Comparison of ENCODE assay signal across 8 cellular contexts in genomic region chr10:62637249-62638061, GRCh38.
A peak's percentile ranks its signal among the peaks of the same experiment; 100 is the strongest.
DNase-seq lines count a peak whose midpoint lies in the region; ATAC-seq and TF ChIP-seq lines count a peak whose summit lies in the region.

No MANE protein-coding gene starts in this region.

- no peaks in the 10 kb centered on the region for H3K4me1 Mint-ChIP-seq in Calu3 (ENCODE audit: low read depth, unreplicated experiment)

- H3K36me3 ChIP-seq in SJCRH30: no peaks in the 10 kb centered on the region

- H3K4me3 Mint-ChIP-seq in Calu3 (ENCODE audit: low read depth, unreplicated experiment): no peak overlapping the region

- H3K9me3 ChIP-seq in right cardiac atrium (ENCODE audit: control insufficient read depth, low read length) (no peaks in the 10 kb centered on the region), SJCRH30 (replicated peaks) (no peaks in the 10 kb centered on the region)

- TF ChIP-seq CTCF in Calu3 (IDR thresholded peaks at IDR 0.05; ENCODE audit: unreplicated experiment): no peak

- 19% methylated on average over 9 of the region's 9 CpGs for WGBS in right cardiac atrium

- CTCF ChIA-PET in Calu3 (lab: Charles Lee): interaction anchor here (0.7 to 1.4 kb wide), 5 partner anchors 43 to 502 kb away, joined by 3 to 6 read pairs (median 3); no protein-coding TSS in a partner anchor

- DNase-seq in Calu3 (peak; percentile 3), NAMALWA (ENCODE audit: low spot score) (peak; percentile 69), right cardiac atrium (peak in 1 of 3 donors; percentile 40), SW 1271 (lab: John Stamatoyannopoulos, UW) (no peak), SJCRH30 (no peak)
- DNase-seq in activated T-cell treated with anti-CD3 and anti-CD28 coated beads, Interleukin-2, amount 50 U/mL, for 48 hours: peak; percentile 78 to 80
- peak; percentile 34 to 71 (median 57) for DNase-seq in stimulated activated CD4-positive, alpha-beta T cell treated with anti-CD3 and anti-CD28 coated beads, TNF-alpha, amount 100 ng/mL, for 24 hours (ENCODE audit: low read depth in 3 of 3)

- H3K27me3 ChIP-seq in right cardiac atrium (ENCODE audit: control insufficient read depth, insufficient read depth) (no peaks in the 10 kb centered on the region), SJCRH30 (no peaks in the 10 kb centered on the region)

- peak overlapping the region; percentile 72 for H3K27ac ChIP-seq in right cardiac atrium (ENCODE audit: low read length)
- no peak overlapping the region for H3K27ac ChIP-seq in SJCRH30

- BruUV-seq in Calu3 (replicated peaks; lab: Mats Ljungman, UMichigan): no TSS peak

- H3K36me3 Mint-ChIP-seq in Calu3 (ENCODE audit: insufficient read depth, unreplicated experiment): no peaks in the 10 kb centered on the region

- H3K9me3 Mint-ChIP-seq in Calu3 (ENCODE audit: low read depth, unreplicated experiment): no peaks in the 10 kb centered on the region

- H3K4me1 ChIP-seq in right cardiac atrium (ENCODE audit: control insufficient read depth, insufficient read depth, low read length): peaks cover 4% of the 10 kb centered on the region
- no peaks in the 10 kb centered on the region for H3K4me1 ChIP-seq in SJCRH30

- H3K27me3 Mint-ChIP-seq in Calu3 (ENCODE audit: unreplicated experiment): no peaks in the 10 kb centered on the region

- intact Hi-C loops in Calu3 (cut with micrococcal nuclease; ENCODE audit: unreplicated experiment) (loop anchor here (10.0 kb wide), 1 partner anchor 97 kb away; no protein-coding TSS in a partner anchor), right cardiac atrium (cut with DNase I) (no loop called here)

- peak overlapping the region; percentile 41 for H3K4me3 ChIP-seq in right cardiac atrium (ENCODE audit: low read length)
- no peak overlapping the region for H3K4me3 ChIP-seq in SJCRH30

- no peak overlapping the region for H3K27ac Mint-ChIP-seq in Calu3 (ENCODE audit: unreplicated experiment)

- ATAC-seq in GM21825 (IDR thresholded peaks at IDR 0.05; ENCODE audit: unreplicated experiment): peak; percentile 54
- peak; percentile 63 to 72 for ATAC-seq in right cardiac atrium

Comparison
In these comparisons a context has a peak if more than half of its experiments do, and no peak if none do; other contexts are left out.
1. DNase-seq: peak in Calu3 (single experiment), NAMALWA (single experiment), activated T-cell treated with anti-CD3 and anti-CD28 coated beads, Interleukin-2, amount 50 U/mL, for 48 hours (2 of 2) and stimulated activated CD4-positive, alpha-beta T cell treated with anti-CD3 and anti-CD28 coated beads, TNF-alpha, amount 100 ng/mL, for 24 hours (3 of 3); none in SW 1271 (0 of 2) and SJCRH30 (0 of 2).